In genomic region chr1:200262326-200262965, GRCh38 we compare ENCODE assay signal across 10 cellular contexts.
DNase-seq lines count a peak whose midpoint lies in the region; ATAC-seq and TF ChIP-seq lines count a peak whose summit lies in the region.
"Had no signal": no experiment of that assay in that cellular context is flagged by ENCODE, and none has a peak within 500 bp of the region (broad histone marks: within the 10 kb centered on the region; RNA-seq: fewer than 3 reads in every experiment).

No MANE protein-coding gene starts in this region.

- TF ChIP-seq CTCF in DND-41 (IDR thresholded peaks at IDR 0.05; ENCODE audit: borderline replicate concordance, extremely low read depth, low read length, poor library complexity, severe bottlenecking) (peak; percentile 6), OCI-LY7 (conservative IDR thresholded peaks at IDR 0.05; ENCODE audit: low read length) (peak; percentile 71), Calu3 (IDR thresholded peaks at IDR 0.05; ENCODE audit: unreplicated experiment) (no peak), foreskin fibroblast (IDR thresholded peaks at IDR 0.05; ENCODE audit: low read depth, low read length) (no peak)

- H3K27me3 Mint-ChIP-seq in Calu3 (ENCODE audit: unreplicated experiment) = no peaks in the 10 kb centered on the region

- H3K4me2 ChIP-seq in DND-41 (ENCODE audit: insufficient read depth, low read length) = no peak overlapping the region
- no peak overlapping the region for H3K4me2 ChIP-seq in OCI-LY7 (ENCODE audit: low read length)

- no peaks in the 10 kb centered on the region for H3K79me2 ChIP-seq in DND-41 (ENCODE audit: insufficient read depth, low read length)
- no peaks in the 10 kb centered on the region for H3K79me2 ChIP-seq in OCI-LY7 (ENCODE audit: insufficient read depth, low read depth, low read length)

- intact Hi-C loops in OCI-LY7 (cut with micrococcal nuclease; ENCODE audit: unreplicated experiment) (no loop called here), Calu3 (cut with micrococcal nuclease; ENCODE audit: unreplicated experiment) (no loop called here)

- H2AFZ ChIP-seq in DND-41 (ENCODE audit: low read depth, low read length) (no peak overlapping the region), OCI-LY7 (ENCODE audit: low read length) (peak overlapping the region; percentile 35)

- no peaks in the 10 kb centered on the region for H3K36me3 ChIP-seq in DND-41 (ENCODE audit: insufficient read depth, low read length)
- H3K36me3 ChIP-seq in OCI-LY7 (ENCODE audit: insufficient read depth, low read length) = no peaks in the 10 kb centered on the region

- BruUV-seq in OCI-LY7 (replicated peaks; lab: Mats Ljungman, UMichigan) (no TSS peak), Calu3 (replicated peaks; lab: Mats Ljungman, UMichigan) (no TSS peak)

- no peaks in the 10 kb centered on the region for H3K9me3 ChIP-seq in DND-41 (ENCODE audit: insufficient read depth, low read length, severe bottlenecking)
- H3K9me3 ChIP-seq in OCI-LY7 (ENCODE audit: low read length) = no peaks in the 10 kb centered on the region

- POLR2A ChIA-PET in OCI-LY7 (lab: Charles Lee) = interaction anchor here (0.6 to 2.3 kb wide), 3 partner anchors 10 to 163 kb away, joined by 3 to 7 read pairs (median 3); no protein-coding TSS in a partner anchor

- ATAC-seq in DND-41 (ENCODE audit: insufficient read depth, low read depth) (peak; percentile 57; the same call in 1 of the 3 replicates), GM18870 (IDR thresholded peaks at IDR 0.05; ENCODE audit: unreplicated experiment) (peak; percentile 87), HG02840 (IDR thresholded peaks at IDR 0.05; ENCODE audit: low FRiP score, unreplicated experiment) (peak; percentile 80), HG03135 (IDR thresholded peaks at IDR 0.05; ENCODE audit: unreplicated experiment) (no peak)

- peaks cover 6% of the 10 kb centered on the region for H3K27me3 ChIP-seq in DND-41 (ENCODE audit: insufficient read depth, low read length, poor library complexity)

- DNase-seq in DND-41 = peak; percentile 16
- DNase-seq in OCI-LY7 (ENCODE audit: low spot score) = peak; percentile 16
- no peak for DNase-seq in Calu3
- DNase-seq in foreskin fibroblast = no peak
- no peak for DNase-seq in effector CD8-positive, alpha-beta T cell (lab: John Stamatoyannopoulos, UW)
- DNase-seq: NK-92 treated with Interleukin-12 subunit alpha and Interleukin-12 subunit beta, amount 100 ng/mL, for 24 hours; stimulated activated naive CD4-positive, alpha-beta T cell treated with Interleukin-2 at 50 U/mL for 16 hours had no signal

- H4K20me1 ChIP-seq in DND-41 (ENCODE audit: insufficient read depth, low read length) = no peaks in the 10 kb centered on the region
- no peaks in the 10 kb centered on the region for H4K20me1 ChIP-seq in OCI-LY7 (ENCODE audit: insufficient read depth, low read length)

- no peak overlapping the region for H3K27ac Mint-ChIP-seq in Calu3 (ENCODE audit: unreplicated experiment)

- H3K9me3 Mint-ChIP-seq in Calu3 (ENCODE audit: low read depth, unreplicated experiment) = no peaks in the 10 kb centered on the region

- no peak overlapping the region for H3K4me3 Mint-ChIP-seq in Calu3 (ENCODE audit: low read depth, unreplicated experiment)

- no peaks in the 10 kb centered on the region for H3K4me1 ChIP-seq in DND-41 (ENCODE audit: insufficient read depth, low read length)
- H3K4me1 ChIP-seq in OCI-LY7 (ENCODE audit: insufficient read depth, low read length, poor library complexity, severe bottlenecking) = no peaks in the 10 kb centered on the region

- H3K36me3 Mint-ChIP-seq in Calu3 (ENCODE audit: insufficient read depth, unreplicated experiment) = no peaks in the 10 kb centered on the region

- H3K9me2 ChIP-seq in OCI-LY7 (ENCODE audit: insufficient read depth, low read length) = no peaks in the 10 kb centered on the region

- H3K4me1 Mint-ChIP-seq in Calu3 (ENCODE audit: low read depth, unreplicated experiment) = no peaks in the 10 kb centered on the region

- H3K27ac ChIP-seq in DND-41 (ENCODE audit: low read length) (no peak overlapping the region), OCI-LY7 (ENCODE audit: low read depth, low read length, poor library complexity, severe bottlenecking) (no peak overlapping the region)

- H3K4me3 ChIP-seq in DND-41 (ENCODE audit: low read depth in 1 of 2, low read length in 2 of 2) = no peak overlapping the region
- H3K4me3 ChIP-seq in OCI-LY7 (ENCODE audit: low read depth, low read length, poor library complexity, severe bottlenecking) = no peak overlapping the region
- no peak overlapping the region for H3K4me3 ChIP-seq in foreskin fibroblast (ENCODE audit: low read depth in 1 of 2, low read length in 2 of 2)

- CTCF ChIA-PET in OCI-LY7 (lab: Charles Lee; ENCODE audit: unreplicated experiment) = no interaction called here
- CTCF ChIA-PET in Calu3 (lab: Charles Lee) = interaction anchor here (0.5 kb wide), 1 partner anchor 1058 kb away, joined by 3 read pairs; no protein-coding TSS in a partner anchor

- no peak overlapping the region for H3K9ac ChIP-seq in DND-41 (ENCODE audit: low read depth, low read length)

Comparison
In these comparisons a context has a peak if more than half of its experiments do, and no peak if none do; other contexts are left out.
1. DNase-seq: peak in DND-41 (single experiment) and OCI-LY7 (single experiment); none in Calu3 (single experiment), foreskin fibroblast (0 of 2) and effector CD8-positive, alpha-beta T cell (single experiment).
2. CTCF ChIP-seq: peak in DND-41 (single experiment) and OCI-LY7 (single experiment); none in Calu3 (single experiment) and foreskin fibroblast (single experiment).